8 cellular contexts compared by ENCODE assay signal in the genomic region with DNA sequence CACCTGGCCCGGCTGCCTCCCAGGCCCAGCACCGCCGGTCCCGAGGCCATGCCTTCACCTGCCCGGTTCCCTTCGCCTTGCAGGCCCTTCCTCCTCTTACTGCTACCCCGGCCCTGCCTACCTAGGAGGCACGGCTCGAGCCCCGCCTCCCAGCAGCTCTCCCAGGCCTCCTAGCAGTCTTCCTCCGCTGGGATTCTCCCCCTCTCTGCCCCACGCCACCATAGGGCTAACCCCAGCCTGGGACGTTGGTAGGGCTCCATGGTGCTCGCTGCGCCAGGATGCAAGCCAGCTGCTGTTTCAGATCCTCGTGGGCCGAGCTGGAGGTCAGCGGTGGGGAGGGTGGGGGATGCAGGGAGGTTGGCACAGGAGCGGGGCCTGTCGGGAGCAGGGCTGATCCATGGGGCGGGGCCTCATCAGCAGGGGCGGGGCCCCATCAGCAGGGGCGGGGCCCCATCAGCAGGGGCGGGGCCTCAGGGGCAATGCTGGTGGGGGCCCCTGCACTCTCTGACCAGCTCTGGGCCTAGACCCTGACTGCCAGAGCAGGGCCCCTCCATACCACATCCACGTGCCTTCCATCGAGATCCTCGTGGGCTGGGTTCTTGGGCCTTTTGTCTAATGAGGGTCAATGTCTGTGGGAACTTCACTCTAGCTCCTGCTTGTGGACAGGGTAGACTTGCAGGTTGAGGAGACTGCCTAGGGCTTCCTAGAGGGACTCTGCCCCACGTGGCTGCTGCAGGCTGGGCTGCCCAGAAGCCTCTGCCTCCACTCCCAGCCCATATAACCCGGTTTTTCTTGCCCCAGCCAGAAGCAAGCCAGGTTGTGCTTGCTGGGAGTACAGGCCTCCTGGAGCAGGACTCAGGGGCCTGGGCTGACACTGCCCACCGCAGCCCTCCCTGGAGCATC.
A peak's percentile ranks its signal among the peaks of the same experiment; 100 is the strongest.
DNase-seq lines count a peak whose midpoint lies in the region; ATAC-seq, FAIRE-seq and TF ChIP-seq lines count a peak whose summit lies in the region.

No MANE protein-coding gene starts in this region.

- no peaks in the 10 kb centered on the region for H3K79me1 ChIP-seq in mesenchymal stem cell (replicated peaks; ENCODE audit: low read length, poor library complexity, severe bottlenecking)

- no peaks in the 10 kb centered on the region for H3K27me3 ChIP-seq in HUES48 (ENCODE audit: control insufficient read depth, insufficient read depth, low read length)
- peaks cover 0 to 5% of the 10 kb centered on the region in 2 experiments for H3K27me3 ChIP-seq in mesenchymal stem cell (ENCODE audit: control insufficient read depth in 1 of 2, insufficient read depth in 1 of 2, low read length in 2 of 2)

- H2BK120ac ChIP-seq in mesenchymal stem cell (ENCODE audit: low read depth, low read length), result no peak overlapping the region

- ATAC-seq in HG03196 (IDR thresholded peaks at IDR 0.05; ENCODE audit: unreplicated experiment), result no peak
- no peak for ATAC-seq in GM21528 (IDR thresholded peaks at IDR 0.05; ENCODE audit: low FRiP score, unreplicated experiment)

- H3K9me3 ChIP-seq in HUES48 (ENCODE audit: control insufficient read depth, insufficient read depth, low read length) (no peaks in the 10 kb centered on the region), mesenchymal stem cell (ENCODE audit: control insufficient read depth, low read length) (no peaks in the 10 kb centered on the region)

- no peak overlapping the region for H2BK5ac ChIP-seq in mesenchymal stem cell (ENCODE audit: low read depth, low read length, poor library complexity, severe bottlenecking)

- H3K4me1 ChIP-seq in HUES48 (ENCODE audit: control insufficient read depth, insufficient read depth, low read length), result peaks cover 6% of the 10 kb centered on the region
- H3K4me1 ChIP-seq in mesenchymal stem cell (ENCODE audit: control insufficient read depth, insufficient read depth, low read depth, low read length), result peaks cover 24% of the 10 kb centered on the region

- peaks cover 27% of the 10 kb centered on the region for H3K36me3 ChIP-seq in HUES48 (ENCODE audit: control insufficient read depth, insufficient read depth, low read length)
- peaks cover 0 to 4% of the 10 kb centered on the region in 2 experiments for H3K36me3 ChIP-seq in mesenchymal stem cell (ENCODE audit: control insufficient read depth in 1 of 2, insufficient read depth in 2 of 2, low read depth in 1 of 2, low read length in 2 of 2)

- H3K27ac ChIP-seq in HUES48 (ENCODE audit: low read depth, low read length) (peak overlapping the region; percentile 69), mesenchymal stem cell (ENCODE audit: low read length, poor library complexity, severe bottlenecking) (no peak overlapping the region)

- H3K9ac ChIP-seq in HUES48 (ENCODE audit: low read depth, low read length) (peak overlapping the region; percentile 39; the same call in 1 of the 2 replicates), mesenchymal stem cell (ENCODE audit: low read length) (no peak overlapping the region)

- H3K14ac ChIP-seq in mesenchymal stem cell (ENCODE audit: low read length in 2 of 2), result no peak overlapping the region

- H3K4me2 ChIP-seq in mesenchymal stem cell (ENCODE audit: low read length, poor library complexity, severe bottlenecking), result no peak overlapping the region

- H3K18ac ChIP-seq in mesenchymal stem cell (ENCODE audit: low read depth in 1 of 2, low read length in 2 of 2), result no peak overlapping the region

- no peak overlapping the region for H4K91ac ChIP-seq in mesenchymal stem cell (ENCODE audit: low read length)

- no peak overlapping the region for H4K8ac ChIP-seq in mesenchymal stem cell (ENCODE audit: low read length)

- H3K23ac ChIP-seq in mesenchymal stem cell (ENCODE audit: low read length in 2 of 2), result no peak overlapping the region

- no peak overlapping the region for H2BK15ac ChIP-seq in mesenchymal stem cell (ENCODE audit: low read depth, poor library complexity, severe bottlenecking)

- TF ChIP-seq POLR2A in GM12891 (IDR thresholded peaks at IDR 0.05; ENCODE audit: low read depth, low read length), result no peak

- peak; percentile 48 for FAIRE-seq in GM12891 (lab: Jason Lieb, UNC)

- no peak for TF ChIP-seq CTCF in GM10266 (IDR thresholded peaks at IDR 0.05; ENCODE audit: control insufficient read depth, insufficient read depth, low read depth, missing control alignments)

- H3K4me3 ChIP-seq in HUES48 (ENCODE audit: low read depth, low read length), result peak overlapping the region; percentile 81
- peak overlapping the region in 1 of 2 experiments; percentile 37 for H3K4me3 ChIP-seq in mesenchymal stem cell (ENCODE audit: insufficient read depth in 1 of 2, low read depth in 1 of 2, low read length in 2 of 2)

- 31% methylated on average over 25 of the region's 30 CpGs for WGBS in mesenchymal stem cell

- H2AK5ac ChIP-seq in mesenchymal stem cell (ENCODE audit: low read length, severe bottlenecking), result no peak overlapping the region

- H2AFZ ChIP-seq in mesenchymal stem cell (ENCODE audit: low read depth, low read length), result no peak overlapping the region

- no peak overlapping the region for H2BK12ac ChIP-seq in mesenchymal stem cell (ENCODE audit: low read length in 2 of 2)

- DNase-seq in GM12891 (ENCODE audit: insufficient read length, low spot score) (peak; percentile 59), cerebellar cortex (ENCODE audit: low spot score) (peak; percentile 30), mesenchymal stem cell (peak; percentile 22), NCI-H510A treated with DMSO at 0.1 percent for 48 hours (lab: John Stamatoyannopoulos, UW) (no peak), GM10266 (ENCODE audit: extremely low spot score) (no peak)

- no peak overlapping the region for H3K4ac ChIP-seq in mesenchymal stem cell (ENCODE audit: low read depth in 1 of 2, low read length in 2 of 2)

TF ChIP-seq in GM12891, 5 proteins besides CTCF, POLR2A, EP300 and RAD21:
- TF ChIP-seq SPI1 (IDR thresholded peaks at IDR 0.05; ENCODE audit: low read depth, low read length) (no peak), POU2F2 (IDR thresholded peaks at IDR 0.05; ENCODE audit: low read depth, low read length) (no peak)

Comparison
In these comparisons a context has a peak if more than half of its experiments do, and no peak if none do; other contexts are left out.
1. DNase-seq: peak in GM12891 (single experiment), cerebellar cortex (single experiment) and mesenchymal stem cell (single experiment); none in NCI-H510A treated with DMSO at 0.1 percent for 48 hours (single experiment) and GM10266 (single experiment).